11 cellular contexts compared by ENCODE assay signal in genomic region chr18:23826850-23827620, GRCh38.
A peak's percentile ranks its signal among the peaks of the same experiment; 100 is the strongest.
DNase-seq lines count a peak whose midpoint lies in the region; TF ChIP-seq lines count a peak whose summit lies in the region.
"Had no signal": no experiment of that assay in that cellular context is flagged by ENCODE, and none has a peak within 500 bp of the region (broad histone marks: within the 10 kb centered on the region; RNA-seq: fewer than 3 reads in every experiment).

No MANE protein-coding gene starts in this region.

- no peaks in the 10 kb centered on the region for H3K9me3 ChIP-seq in OCI-LY7 (ENCODE audit: low read length)
- no peaks in the 10 kb centered on the region for H3K9me3 ChIP-seq in neural cell (ENCODE audit: low read length)

- no peak overlapping the region for H3K4me3 ChIP-seq in AG10803 (ENCODE audit: low read length)
- no peak overlapping the region for H3K4me3 ChIP-seq in OCI-LY7 (ENCODE audit: low read depth, low read length, poor library complexity, severe bottlenecking)
- H3K4me3 ChIP-seq in neural cell (ENCODE audit: low read length) = no peak overlapping the region

- H3K9ac ChIP-seq in neural cell (ENCODE audit: low read length) = no peak overlapping the region

- H3K27me3 ChIP-seq in neural cell (ENCODE audit: insufficient read depth, low read depth, low read length) = no peaks in the 10 kb centered on the region

- H3F3A ChIP-seq in neural cell (ENCODE audit: insufficient read depth, low read length, poor library complexity, severe bottlenecking) = no peaks in the 10 kb centered on the region

- POLR2A ChIA-PET in OCI-LY7 (lab: Charles Lee) = interaction anchor here (0.6 to 0.8 kb wide), 2 partner anchors 12 to 687 kb away, joined by 3 to 4 read pairs; no protein-coding TSS in a partner anchor

- intact Hi-C loops in OCI-LY7 (cut with micrococcal nuclease; ENCODE audit: unreplicated experiment) = loop anchor here (5.0 to 10.0 kb wide), 2 partner anchors 90 to 298 kb away; no protein-coding TSS in a partner anchor

- H3K4me1 ChIP-seq in OCI-LY7 (ENCODE audit: insufficient read depth, low read length, poor library complexity, severe bottlenecking) = peaks cover 14% of the 10 kb centered on the region

- H3K27me3 Mint-ChIP-seq in osteocyte (ENCODE audit: unreplicated experiment) = no peaks in the 10 kb centered on the region

- H3K27ac ChIP-seq in OCI-LY7 (ENCODE audit: low read depth, low read length, poor library complexity, severe bottlenecking) = no peak overlapping the region
- H3K27ac ChIP-seq in epithelial cell of prostate = peak overlapping the region; percentile 87
- H3K27ac ChIP-seq in neural cell (ENCODE audit: low read length) = peak overlapping the region; percentile 83

- H2AFZ ChIP-seq in OCI-LY7 (ENCODE audit: low read length) = peak overlapping the region; percentile 50; the same call in 1 of the 2 replicates
- H2AFZ ChIP-seq in neural cell (ENCODE audit: low read depth, low read length) = no peak overlapping the region

- H3K9me3 Mint-ChIP-seq in osteocyte (ENCODE audit: unreplicated experiment) = no peaks in the 10 kb centered on the region

- H4K20me1 ChIP-seq in OCI-LY7 (ENCODE audit: insufficient read depth, low read length) (no peaks in the 10 kb centered on the region), neural cell (ENCODE audit: insufficient read depth) (no peaks in the 10 kb centered on the region)

- in situ Hi-C loops in GM13976 (cut with MboI; ENCODE audit: low sequenced_read_pairs, unreplicated experiment) = loop anchor here (10.0 kb wide), 1 partner anchor 288 kb away; no protein-coding TSS in a partner anchor

- no peaks in the 10 kb centered on the region for H3K36me3 ChIP-seq in OCI-LY7 (ENCODE audit: insufficient read depth, low read length)
- H3K36me3 ChIP-seq in neural cell (ENCODE audit: insufficient read depth, low read length) = no peaks in the 10 kb centered on the region

- H3K79me2 ChIP-seq in OCI-LY7 (ENCODE audit: insufficient read depth, low read depth, low read length) (no peaks in the 10 kb centered on the region), neural cell (replicated peaks; ENCODE audit: insufficient read depth, low read length) (no peaks in the 10 kb centered on the region)

- H3K4me2 ChIP-seq in OCI-LY7 (ENCODE audit: low read length) (no peak overlapping the region), neural cell (ENCODE audit: low read length) (no peak overlapping the region)

- no TSS peak for BruUV-seq in OCI-LY7 (replicated peaks; lab: Mats Ljungman, UMichigan)

- peaks cover 3% of the 10 kb centered on the region for H3K4me1 Mint-ChIP-seq in osteocyte (ENCODE audit: unreplicated experiment)

- DNase-seq in AG10803 (ENCODE audit: low read depth) (peak; percentile 33), OCI-LY7 (ENCODE audit: low spot score) (no peak), epithelial cell of prostate (ENCODE audit: low read depth, low spot score) (no peak), NCI-H128 (lab: John Stamatoyannopoulos, UW; ENCODE audit: unreplicated experiment) (no peak), GM13976 (ENCODE audit: low spot score) (no peak), A172 (ENCODE audit: low spot score) (no peak), osteocyte (ENCODE audit: extremely low spot score, unreplicated experiment) (no peak)
- DNase-seq: activated gamma-delta T cell treated with Interleukin-2 at 50 U/mL for 16 hours, NCI-H69 had no signal

- H3K36me3 Mint-ChIP-seq in osteocyte (ENCODE audit: unreplicated experiment) = no peaks in the 10 kb centered on the region

- no peak overlapping the region for H3K4me3 Mint-ChIP-seq in osteocyte (ENCODE audit: unreplicated experiment)
- H3K4me3 Mint-ChIP-seq: B cell had no signal

- no peak for TF ChIP-seq CTCF in AG10803 (conservative IDR thresholded peaks at IDR 0.05; ENCODE audit: low read length)
- TF ChIP-seq CTCF in OCI-LY7 (conservative IDR thresholded peaks at IDR 0.05; ENCODE audit: low read length) = no peak
- TF ChIP-seq CTCF in neural cell (IDR thresholded peaks at IDR 0.05; ENCODE audit: poor library complexity, severe bottlenecking) = no peak
- TF ChIP-seq CTCF in GM13976 (IDR thresholded peaks at IDR 0.05; ENCODE audit: borderline replicate concordance, control extremely low read depth, extremely low read depth, insufficient read depth, missing control alignments) = no peak
- no peak for TF ChIP-seq CTCF in osteocyte (IDR thresholded peaks at IDR 0.05)

- H3K9me2 ChIP-seq in OCI-LY7 (ENCODE audit: insufficient read depth, low read length) (no peaks in the 10 kb centered on the region), neural cell (ENCODE audit: insufficient read depth, low read length) (no peaks in the 10 kb centered on the region)

- no peak for TF ChIP-seq RAD21 in neural cell (conservative IDR thresholded peaks at IDR 0.05)

- no peak for TF ChIP-seq EP300 in neural cell (conservative IDR thresholded peaks at IDR 0.05; ENCODE audit: poor library complexity, severe bottlenecking)

- no peak overlapping the region for H3K27ac Mint-ChIP-seq in osteocyte (ENCODE audit: unreplicated experiment)
- H3K27ac Mint-ChIP-seq: B cell had no signal

- CTCF ChIA-PET in OCI-LY7 (lab: Charles Lee; ENCODE audit: unreplicated experiment) = no interaction called here

TF ChIP-seq in neural cell, 6 proteins besides CTCF, POLR2A, EP300 and RAD21:
- no peak for TF ChIP-seq TAF1 (IDR thresholded peaks at IDR 0.05; ENCODE audit: low read depth)
- no peak for TF ChIP-seq EZH2 (IDR thresholded peaks at IDR 0.05; ENCODE audit: borderline replicate concordance, insufficient read depth, low read length, poor library complexity, severe bottlenecking)
- no peak for TF ChIP-seq SMC3 (conservative IDR thresholded peaks at IDR 0.05; ENCODE audit: poor library complexity)
- no peak for TF ChIP-seq REST (IDR thresholded peaks at IDR 0.05; ENCODE audit: borderline replicate concordance)
- TF ChIP-seq MXI1 (conservative IDR thresholded peaks at IDR 0.05; ENCODE audit: poor library complexity, severe bottlenecking) = no peak
- no peak for TF ChIP-seq POLR2AphosphoS5 (IDR thresholded peaks at IDR 0.05)
